In the genomic region with DNA sequence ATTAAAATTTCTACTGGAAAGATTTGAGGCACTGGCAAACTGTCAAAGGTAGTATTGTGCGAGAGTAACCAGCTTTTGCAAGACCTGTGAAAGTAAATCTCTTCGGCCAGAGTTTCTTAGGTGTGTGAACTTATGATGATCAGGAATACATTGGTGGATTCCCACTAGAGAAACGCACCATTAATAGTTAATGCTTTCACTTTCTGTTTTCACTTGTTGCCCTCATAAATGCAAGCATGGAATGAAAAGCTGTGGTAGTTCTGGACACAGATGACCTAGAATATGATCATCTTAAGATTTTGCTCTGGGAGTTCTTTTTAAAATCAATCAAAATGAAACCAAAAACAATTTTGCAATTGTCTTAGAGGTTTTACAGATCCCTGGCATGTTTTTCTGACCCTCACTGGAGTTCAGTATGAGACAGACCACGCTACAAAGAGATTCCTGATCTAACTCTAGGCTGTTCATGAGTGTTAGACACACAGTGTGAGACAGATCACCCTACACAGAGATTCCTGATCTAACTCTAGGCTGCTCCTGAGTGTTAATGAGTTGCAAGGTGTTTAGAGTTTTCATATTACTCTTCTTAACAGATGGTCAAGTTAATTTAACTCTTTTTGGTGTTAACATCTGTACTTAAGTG, we compare ENCODE assay signal across 8 cellular contexts.
DNase-seq lines count a peak whose midpoint lies in the region; ATAC-seq, FAIRE-seq and TF ChIP-seq lines count a peak whose summit lies in the region.

No MANE protein-coding gene starts in this region.

- peaks cover 4% of the 10 kb centered on the region for H3K36me3 ChIP-seq in suprapubic skin

- H3K4me3 ChIP-seq in fibroblast of mammary gland (ENCODE audit: control insufficient read depth, low read depth, low read length): no peak overlapping the region
- H3K4me3 ChIP-seq in suprapubic skin: peak overlapping the region; percentile 13

- 40% methylated on average over 4 of the region's 4 CpGs for WGBS in suprapubic skin

- TF ChIP-seq EP300 in suprapubic skin (IDR thresholded peaks at IDR 0.05): no peak

- ATAC-seq in GM18909 (IDR thresholded peaks at IDR 0.05; ENCODE audit: poor library complexity, unreplicated experiment) (peak; percentile 71), HG03521 (IDR thresholded peaks at IDR 0.05; ENCODE audit: unreplicated experiment) (peak; percentile 60)

- DNase-seq in fibroblast of mammary gland (ENCODE audit: low read depth): peak; percentile 32
- DNase-seq in suprapubic skin (ENCODE audit: low spot score in 2 of 2): no peak
- DNase-seq in stimulated activated CD4-positive, alpha-beta T cell treated with anti-CD3 and anti-CD28 coated beads, Interleukin-4, amount 100 ng/mL, for 24 hours: no peak
- DNase-seq in ecto neural progenitor cell (ENCODE audit: low spot score): no peak
- DNase-seq in HK-2 (ENCODE audit: unreplicated experiment): no peak

- H3K27ac ChIP-seq in suprapubic skin: no peak overlapping the region

- no peaks in the 10 kb centered on the region for H3K27me3 ChIP-seq in suprapubic skin

- TF ChIP-seq CTCF in fibroblast of mammary gland (conservative IDR thresholded peaks at IDR 0.05; ENCODE audit: control insufficient read depth, insufficient read depth, low read depth, low read length) (no peak), suprapubic skin (IDR thresholded peaks at IDR 0.05) (no peak)

- TF ChIP-seq POLR2A in suprapubic skin (IDR thresholded peaks at IDR 0.05): no peak

- no peaks in the 10 kb centered on the region for H3K9me3 ChIP-seq in suprapubic skin

- FAIRE-seq in A204.1 (lab: Jason Lieb, UNC): peak; percentile 90

- H3K4me1 ChIP-seq in suprapubic skin: no peaks in the 10 kb centered on the region
